11 cellular contexts compared by ENCODE assay signal in the genomic region with DNA sequence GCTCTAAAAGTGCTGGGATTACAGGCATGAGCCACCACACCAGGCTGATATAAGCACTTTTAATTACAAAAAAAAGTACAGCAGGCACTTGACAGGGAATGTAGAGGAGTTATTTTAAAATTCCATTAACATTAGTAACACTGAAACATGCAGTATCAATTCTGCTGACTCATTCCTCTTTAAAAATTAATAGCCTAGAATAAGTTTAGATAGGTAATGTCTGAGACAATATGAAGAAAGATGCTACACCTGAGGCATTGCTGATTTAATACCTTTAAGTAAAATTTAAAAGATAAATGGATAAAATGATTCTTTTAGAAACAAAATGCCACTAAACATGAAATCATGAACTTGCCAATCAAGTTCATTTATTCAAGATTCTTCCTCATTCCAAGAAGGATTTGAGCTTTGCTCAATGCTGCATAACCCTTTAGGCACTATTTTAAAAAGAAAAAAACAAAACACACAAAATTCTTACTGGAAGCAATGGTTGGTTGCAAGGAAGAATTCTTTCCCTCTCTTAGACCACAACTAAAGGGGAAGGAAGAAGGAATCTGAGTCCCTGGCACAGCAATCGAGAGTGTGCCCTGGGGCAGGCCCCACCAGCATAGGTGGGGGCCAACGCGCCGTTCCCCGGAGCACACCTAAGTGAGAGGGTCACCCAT. TPM values are rescaled to one million over a fixed set of nuclear protein-coding genes. Genes with fewer than 3 reads are reported as not detected.
A peak's percentile ranks its signal among the peaks of the same experiment; 100 is the strongest.
DNase-seq lines count a peak whose midpoint lies in the region; ATAC-seq, FAIRE-seq and TF ChIP-seq lines count a peak whose summit lies in the region.
"Had no signal": no experiment of that assay in that cellular context is flagged by ENCODE, and none has a peak within 500 bp of the region (broad histone marks: within the 10 kb centered on the region; RNA-seq: fewer than 3 reads in every experiment).

No MANE protein-coding gene starts in this region.

- TF ChIP-seq CTCF in HFFc6 (IDR thresholded peaks at IDR 0.05) = no peak

- ATAC-seq in left lobe of liver = no peak

- H3K36me3 Mint-ChIP-seq in HFFc6 (ENCODE audit: low read depth) (peaks cover 30% of the 10 kb centered on the region), immature natural killer cell (peaks cover 14 to 39% (median 15%) of the 10 kb centered on the region in 3 donors)

- no peak for FAIRE-seq in GM19239 (lab: Jason Lieb, UNC)

- DNase-seq in A172 (ENCODE audit: low spot score) (peak; percentile 53), HFFc6 (peak; percentile 67), astrocyte of the hippocampus (ENCODE audit: low read depth, low spot score) (peak; percentile 71), immature natural killer cell (no peak), GM19239 (ENCODE audit: insufficient read length, low spot score) (no peak), hypothalamus (lab: John Stamatoyannopoulos, UW) (no peak), left lobe of liver (ENCODE audit: low spot score) (no peak), DMS53 (lab: John Stamatoyannopoulos, UW) (no peak)
- DNase-seq: COR-L47, mesendoderm, SJCRH30 had no signal

- peaks cover 4% of the 10 kb centered on the region; the same call in 1 of the 2 replicates for H3K9me3 Mint-ChIP-seq in HFFc6
- peaks cover 13 to 30% (median 20%) of the 10 kb centered on the region in 6 donors for H3K9me3 Mint-ChIP-seq in immature natural killer cell

- H3K27ac Mint-ChIP-seq in HFFc6 (peak overlapping the region; percentile 95), immature natural killer cell (peak overlapping the region; percentile 89 to 98 (median 96))

- peaks cover 3% of the 10 kb centered on the region; the same call in 1 of the 2 replicates for H3K27me3 Mint-ChIP-seq in HFFc6 (ENCODE audit: insufficient read depth)
- H3K27me3 Mint-ChIP-seq in immature natural killer cell (ENCODE audit: low read depth in 3 of 3) = peaks cover 39 to 50% (median 40%) of the 10 kb centered on the region in 3 donors

- H3K4me1 Mint-ChIP-seq in HFFc6 (ENCODE audit: low read depth) (peaks cover 36% of the 10 kb centered on the region), immature natural killer cell (peaks cover 65 to 91% of the 10 kb centered on the region in 2 donors)

- H3K4me3 Mint-ChIP-seq in HFFc6 (peak overlapping the region; percentile 77), immature natural killer cell (peak overlapping the region; percentile 18 to 68 (median 57))

RNA-seq across cellular contexts. Expression of gene ESYT2, which starts 26.6 kb away (rescaled TPM):
- total RNA-seq in A172 (2014; rRNA removed; shearing (Covaris generic)) = 48.4 and 50.1 TPM in 2 replicates
- total RNA-seq in HFFc6 (2021; fragmentation: NEBNext Ultra II Directional; extraction: Animal tissue kit (Norgen Biotek cat#: 25700)) = 10 to 100 TPM; 46.1 to 57.8 (median 52.5) TPM
- 10 to 100 TPM; 70.1 to 95.7 (median 84.0) TPM for polyA plus RNA-seq in immature natural killer cell
- total RNA-seq in left lobe of liver = 19.6 TPM

RNA-seq across cellular contexts. Expression of gene DYNC2I1, which starts 53.7 kb away (rescaled TPM):
- total RNA-seq in A172 (2014; rRNA removed; shearing (Covaris generic)) = 3.9 and 9.6 TPM in 2 replicates
- total RNA-seq in HFFc6 (2021; fragmentation: NEBNext Ultra II Directional; extraction: Animal tissue kit (Norgen Biotek cat#: 25700)) = 1 to 10 TPM; 6.5 to 9.0 (median 7.7) TPM
- 10 to 100 TPM in 2 of 3 donors, 1 to 10 TPM in 1; 2.8 to 29.8 (median 28.7) TPM for polyA plus RNA-seq in immature natural killer cell
- total RNA-seq in left lobe of liver = 6.7 TPM

Comparison
In these comparisons a context has a peak if more than half of its experiments do, and no peak if none do; other contexts are left out.
1. DNase-seq: peak in A172 (single experiment), HFFc6 (single experiment) and astrocyte of the hippocampus (single experiment); none in immature natural killer cell (0 of 3), GM19239 (single experiment), hypothalamus (0 of 51), left lobe of liver (single experiment) and DMS53 (single experiment).